ENCODE assay signal across 20 cellular contexts in the genomic region with DNA sequence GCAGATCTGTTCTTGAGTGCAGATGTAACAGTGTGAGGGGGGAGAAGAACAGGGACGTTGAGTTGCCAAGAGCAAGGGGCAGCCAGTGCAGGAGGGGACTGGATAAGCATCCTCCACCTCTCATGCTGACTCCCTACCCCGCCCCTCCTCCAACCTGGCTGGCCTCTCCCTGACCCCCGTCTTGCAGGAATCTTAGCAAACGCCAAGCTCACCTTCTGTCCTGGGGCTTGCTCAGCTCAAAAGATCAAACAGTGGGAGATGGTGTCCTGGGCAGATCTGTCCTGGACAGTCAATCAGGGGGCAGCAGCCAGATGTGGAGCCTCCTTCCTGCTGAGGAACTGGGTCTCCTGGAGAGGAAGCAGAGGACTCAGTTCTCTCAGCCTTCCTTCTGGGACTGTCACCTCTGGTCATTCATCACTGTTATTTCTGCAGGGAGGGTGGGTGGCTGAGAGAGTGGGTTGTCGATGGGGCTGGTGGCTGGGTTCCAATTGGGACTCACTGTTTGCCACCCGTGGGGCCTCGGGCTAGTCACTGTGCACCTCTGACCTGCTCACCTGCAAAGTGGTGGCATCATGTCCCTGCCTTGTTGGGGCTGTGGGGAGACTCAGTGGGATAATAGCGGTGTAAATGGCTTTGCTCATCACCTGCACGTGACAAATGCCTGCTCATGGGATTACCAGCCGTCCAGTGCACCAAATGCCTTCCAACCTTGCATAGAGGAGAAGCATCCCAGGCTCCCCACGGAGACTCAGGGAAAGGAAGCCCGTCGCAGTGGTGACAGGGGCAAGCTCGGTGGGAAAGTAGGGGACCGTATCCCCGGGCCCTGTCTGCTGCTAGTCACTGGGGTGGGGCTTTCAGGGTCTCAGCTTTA.
DNase-seq lines count a peak whose midpoint lies in the region; ATAC-seq, FAIRE-seq and TF ChIP-seq lines count a peak whose summit lies in the region.
"Had no signal": no experiment of that assay in that cellular context is flagged by ENCODE, and none has a peak within 500 bp of the region (broad histone marks: within the 10 kb centered on the region; RNA-seq: fewer than 3 reads in every experiment).

No MANE protein-coding gene starts in this region.

- in situ Hi-C loops in K562 (cut with MboI) = loop anchor here (5.0 kb wide), 1 partner anchor 1017 kb away; no protein-coding TSS in a partner anchor

- no peaks in the 10 kb centered on the region for H3K36me3 ChIP-seq in K562 (ENCODE audit: control insufficient read depth, insufficient read depth, low read length)

- peak; percentile 34 for DNase-seq in NCI-H69 (lab: John Stamatoyannopoulos, UW)
- DNase-seq in K562 (ENCODE audit: extremely low read depth in 1 of 4, low spot score in 3 of 4) = no peak
- DNase-seq in left lobe of liver (ENCODE audit: low spot score) = peak; percentile 35
- DNase-seq in posterior vena cava (ENCODE audit: low spot score) = peak; percentile 64
- DNase-seq in RCC 7860 (ENCODE audit: low spot score) = no peak
- DNase-seq in NCI-H345 treated with DMSO at 0.1 percent for 48 hours (lab: John Stamatoyannopoulos, UW; ENCODE audit: unreplicated experiment) = no peak
- DNase-seq: ACHN; C1 segment of cervical spinal cord; CD8-positive, alpha-beta memory T cell; NCI-H1417; NCI-H1930; NCI-H345; NCI-H526; NK-92 treated with Interleukin-12 subunit alpha and Interleukin-12 subunit beta, amount 100 ng/mL, for 24 hours; SHP77 had no signal

- TF ChIP-seq POLR2A in K562 (conservative IDR thresholded peaks at IDR 0.05) = no peak

- peaks cover 10% of the 10 kb centered on the region for H4K20me1 ChIP-seq in K562 (replicated peaks; ENCODE audit: control insufficient read depth, insufficient read depth, low read length)

- TF ChIP-seq EP300 in K562 (IDR thresholded peaks at IDR 0.05; ENCODE audit: low read length) = no peak

- H3K9me1 ChIP-seq in K562 (ENCODE audit: control insufficient read depth, insufficient read depth, low read length) = no peaks in the 10 kb centered on the region

- H3K27ac ChIP-seq in K562 (ENCODE audit: extremely low read depth, low read depth, low read length) = no peak overlapping the region

- no peak overlapping the region for H3K4me2 ChIP-seq in K562 (ENCODE audit: insufficient read depth, low read length)

- TF ChIP-seq CTCF in K562 (IDR thresholded peaks at IDR 0.05 in 2 of 3, conservative IDR thresholded peaks at IDR 0.05 in 1 of 3; ENCODE audit: insufficient read depth in 2 of 3, low read depth in 1 of 3, low read length in 3 of 3) = no peak

- no peaks in the 10 kb centered on the region for H3K9me3 ChIP-seq in K562 (replicated peaks; ENCODE audit: control insufficient read depth, insufficient read depth, low read depth, low read length)

- under 1% methylated on average over 16 of the region's 16 CpGs for WGBS in K562 (ENCODE audit: insufficient coverage, low coverage, missing lambda C conversion rate)

- POLR2A ChIA-PET in K562 (lab: Yijun Ruan, JAX) = no interaction called here

- ATAC-seq in K562 (no peak), left lobe of liver (no peak), GM21528 (IDR thresholded peaks at IDR 0.05; ENCODE audit: low FRiP score, unreplicated experiment) (no peak), HG03108 (IDR thresholded peaks at IDR 0.05; ENCODE audit: unreplicated experiment) (no peak)

- no peak overlapping the region for H3K4me3 ChIP-seq in K562

- no peak overlapping the region for H2AFZ ChIP-seq in K562 (ENCODE audit: low read depth, low read length)

- no peak overlapping the region for H3K9ac ChIP-seq in K562 (ENCODE audit: insufficient read depth in 1 of 2, low read depth in 2 of 2, low read length in 2 of 2)

- intact Hi-C loops in K562 (cut with micrococcal nuclease) (no loop called here), posterior vena cava (cut with DNase I) (loop anchor here in 1 of 2 donors (5.0 kb wide), 1 partner anchor 1017 kb away; no protein-coding TSS in a partner anchor)

- CTCF ChIA-PET in K562 (lab: Yijun Ruan, JAX; ENCODE audit: low intra/inter-chr PET ratio) = no interaction called here

- no TSS peak for BruUV-seq in K562 (replicated peaks; lab: Mats Ljungman, UMichigan)

- FAIRE-seq in K562 (lab: Jason Lieb, UNC) (no peak), RCC 7860 (lab: Jason Lieb, UNC) (no peak)
- FAIRE-seq: GM12892, GM18507, H1 had no signal

- H3K79me2 ChIP-seq in K562 (ENCODE audit: control insufficient read depth, insufficient read depth, low read length) = no peaks in the 10 kb centered on the region

- no peak for TF ChIP-seq RAD21 in K562 (CRISPR knock-in tag; conservative IDR thresholded peaks at IDR 0.05 in 1 of 2, IDR thresholded peaks at IDR 0.05 in 1 of 2)

- H3K27me3 ChIP-seq in K562 (ENCODE audit: control insufficient read depth in 2 of 2, insufficient read depth in 2 of 2, low read length in 2 of 2) = no peaks in the 10 kb centered on the region; a peak in 1 of 5 replicates

- peaks cover 2 to 6% of the 10 kb centered on the region in 2 experiments; a peak in 3 of 5 replicates for H3K4me1 ChIP-seq in K562 (replicated peaks in 1 of 2; ENCODE audit: control insufficient read depth in 2 of 2, insufficient read depth in 2 of 2, low read length in 2 of 2)

TF ChIP-seq in K562, 482 proteins besides CTCF, POLR2A, EP300 and RAD21:
- TF ChIP-seq BHLHE40 (IDR thresholded peaks at IDR 0.05; ENCODE audit: low read length) (peak; percentile 25; the same call in 1 of the 2 replicates), NFATC3 (IDR thresholded peaks at IDR 0.05) (no peak)
TF ChIP-seq in K562: peak in this region for 1.

Comparison
In these comparisons a context has a peak if more than half of its experiments do, and no peak if none do; other contexts are left out.
1. DNase-seq: peak in NCI-H69 (single experiment), left lobe of liver (single experiment) and posterior vena cava (single experiment); none in K562 (0 of 4), RCC 7860 (single experiment) and NCI-H345 treated with DMSO at 0.1 percent for 48 hours (single experiment).